Comparison of ENCODE assay signal across 8 cellular contexts in the genomic region with DNA sequence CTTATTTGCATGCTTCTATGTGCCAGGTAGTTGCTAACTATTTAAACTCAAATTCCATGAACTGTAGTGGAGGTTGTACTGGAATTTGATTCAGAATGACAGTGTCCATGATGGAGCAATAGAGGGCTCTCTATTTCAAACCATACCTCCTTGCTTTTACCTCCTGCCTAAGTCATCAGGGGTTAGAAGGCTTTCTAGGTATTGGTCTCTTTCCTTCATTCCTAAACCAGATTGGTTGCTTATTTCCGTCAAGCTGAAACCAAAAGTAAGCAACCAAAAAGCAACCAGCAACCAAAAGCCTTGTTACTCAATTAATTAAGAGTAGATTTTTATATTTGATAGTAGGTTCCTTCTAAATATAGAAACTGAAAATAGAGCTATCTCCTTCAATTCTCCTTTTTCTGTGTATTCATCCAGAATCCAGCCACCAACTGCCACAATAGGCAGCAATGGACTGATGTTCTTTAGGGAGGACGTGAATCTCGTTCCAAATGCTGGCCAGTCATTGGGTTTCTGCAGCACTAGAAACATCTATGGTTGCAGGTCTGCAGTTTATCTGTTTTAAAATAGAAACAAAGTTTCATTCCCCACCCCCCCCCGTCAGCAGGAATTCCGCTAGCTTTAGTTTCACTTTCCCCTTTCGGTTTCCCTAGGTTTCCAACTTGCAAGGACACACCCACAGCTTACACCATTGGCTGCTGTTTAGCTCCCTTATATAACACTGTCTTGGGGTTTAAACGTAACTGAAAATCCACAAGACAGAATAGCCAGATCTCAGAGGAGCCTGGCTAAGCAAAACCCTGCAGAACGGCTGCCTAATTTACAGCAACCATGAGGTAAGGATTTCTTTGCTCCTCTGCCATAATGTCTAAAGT. TPM values are rescaled to one million over a fixed set of nuclear protein-coding genes. Genes with fewer than 3 reads are reported as not detected.
DNase-seq lines count a peak whose midpoint lies in the region; ATAC-seq and TF ChIP-seq lines count a peak whose summit lies in the region.

A gene with protein sequence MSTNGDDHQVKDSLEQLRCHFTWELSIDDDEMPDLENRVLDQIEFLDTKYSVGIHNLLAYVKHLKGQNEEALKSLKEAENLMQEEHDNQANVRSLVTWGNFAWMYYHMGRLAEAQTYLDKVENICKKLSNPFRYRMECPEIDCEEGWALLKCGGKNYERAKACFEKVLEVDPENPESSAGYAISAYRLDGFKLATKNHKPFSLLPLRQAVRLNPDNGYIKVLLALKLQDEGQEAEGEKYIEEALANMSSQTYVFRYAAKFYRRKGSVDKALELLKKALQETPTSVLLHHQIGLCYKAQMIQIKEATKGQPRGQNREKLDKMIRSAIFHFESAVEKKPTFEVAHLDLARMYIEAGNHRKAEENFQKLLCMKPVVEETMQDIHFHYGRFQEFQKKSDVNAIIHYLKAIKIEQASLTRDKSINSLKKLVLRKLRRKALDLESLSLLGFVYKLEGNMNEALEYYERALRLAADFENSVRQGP (plus strand): TSS at position 742 of the 875 bp plus-strand sequence. CDS start 90 bp downstream, at position 832.

- ATAC-seq in GM19035 (IDR thresholded peaks at IDR 0.05; ENCODE audit: unreplicated experiment) (peak; percentile 84), HG03196 (IDR thresholded peaks at IDR 0.05; ENCODE audit: unreplicated experiment) (peak; percentile 72), omental fat pad (ENCODE audit: low FRiP score) (peak; percentile 84)

- CTCF ChIA-PET in PC-9 (lab: Charles Lee): interaction anchor here (0.6 kb wide), 1 partner anchor 449 kb away, joined by 4 read pairs; no protein-coding TSS in a partner anchor

- intact Hi-C loops in PC-9 (cut with micrococcal nuclease; ENCODE audit: unreplicated experiment): no loop called here
- intact Hi-C loops in adrenal gland (cut with DNase I): no loop called here

- DNase-seq in D341Med (ENCODE audit: low spot score): peak; percentile 19
- DNase-seq in PC-9: peak in 1 of 2 experiments; percentile 60
- DNase-seq in adrenal gland: peak; percentile 54 to 90 (median 78)
- DNase-seq in cardiac muscle cell (ENCODE audit: low read depth in 1 of 2, low spot score in 1 of 2): peak; percentile 86 to 92
- no peak for DNase-seq in omental fat pad (ENCODE audit: low spot score)
- no peak for DNase-seq in NCI-H2171 treated with DMSO at 0.1 percent for 48 hours (lab: John Stamatoyannopoulos, UW)

- 1 to 4% (median 1%) methylated on average over 8 of the region's 8 CpGs for WGBS in adrenal gland, 4 donors

- H3K4me3 ChIP-seq in PC-9: peak within 1 kb of the TSS; percentile 56
- peak within 1 kb of the TSS; percentile 38 to 56 (median 52) for H3K4me3 ChIP-seq in adrenal gland
- peak within 1 kb of the TSS; percentile 33 for H3K4me3 ChIP-seq in cardiac muscle cell

- H2AFZ ChIP-seq in PC-9: peak within 1 kb of the TSS; percentile 66

- H3K79me2 ChIP-seq in PC-9 (ENCODE audit: low read depth): no peaks in the 10 kb centered on the region

- no TSS peak for BruUV-seq in PC-9 (replicated peaks; lab: Mats Ljungman, UMichigan)

- H3K27ac ChIP-seq in PC-9: peak within 1 kb of the TSS; percentile 61
- H3K27ac ChIP-seq in adrenal gland: peak within 1 kb of the TSS; percentile 66 to 88 (median 86)
- peak within 1 kb of the TSS; percentile 90 for H3K27ac ChIP-seq in cardiac muscle cell

- H3K4me1 ChIP-seq in PC-9 (replicated peaks; ENCODE audit: insufficient read depth): peaks cover 7% of the 10 kb centered on the region
- peaks cover 17 to 40% of the 10 kb centered on the region in 2 donors for H3K4me1 ChIP-seq in adrenal gland (replicated peaks in 1 of 2)
- H3K4me1 ChIP-seq in cardiac muscle cell (ENCODE audit: low read depth): peaks cover 24% of the 10 kb centered on the region

- POLR2A ChIA-PET in PC-9 (lab: Charles Lee; ENCODE audit: unreplicated experiment): interaction anchor here (0.6 to 1.0 kb wide), 4 partner anchors 69 to 673 kb away, joined by 3 to 11 read pairs (median 4); a partner anchor contains a TSS

- H3F3A ChIP-seq in PC-9 (ENCODE audit: insufficient read depth, low read depth): 0 out of 2 replicates have a peak, but pooled peaks cover 5% of the 10 kb centered on the region

- H3K36me3 ChIP-seq in PC-9 (ENCODE audit: low read depth) (no peaks in the 10 kb centered on the region), adrenal gland (replicated peaks in 1 of 2) (no peaks in the 10 kb centered on the region), cardiac muscle cell (no peaks in the 10 kb centered on the region)

- TF ChIP-seq CTCF in PC-9 (conservative IDR thresholded peaks at IDR 0.05) (no peak), adrenal gland (IDR thresholded peaks at IDR 0.05) (no peak), cardiac muscle cell (IDR thresholded peaks at IDR 0.05; ENCODE audit: low read depth, low read length) (no peak), omental fat pad (IDR thresholded peaks at IDR 0.05) (no peak)

- H3K9me3 ChIP-seq in PC-9 (ENCODE audit: insufficient read depth, low read depth) (no peaks in the 10 kb centered on the region), adrenal gland (replicated peaks in 1 of 3) (no peaks in the 10 kb centered on the region), cardiac muscle cell (ENCODE audit: low read depth) (no peaks in the 10 kb centered on the region)

- peak within 1 kb of the TSS; percentile 76 for H3K4me2 ChIP-seq in PC-9

- no peaks in the 10 kb centered on the region for H3K9me2 ChIP-seq in PC-9 (ENCODE audit: insufficient read depth)

- no peaks in the 10 kb centered on the region for H4K20me1 ChIP-seq in PC-9 (ENCODE audit: insufficient read depth)

- peak; percentile 68 to 90 for TF ChIP-seq POLR2A in adrenal gland (IDR thresholded peaks at IDR 0.05)

- H3K27me3 ChIP-seq in PC-9 (ENCODE audit: insufficient read depth, low read depth): no peaks in the 10 kb centered on the region
- no peaks in the 10 kb centered on the region for H3K27me3 ChIP-seq in adrenal gland
- no peaks in the 10 kb centered on the region for H3K27me3 ChIP-seq in cardiac muscle cell

RNA-seq across cellular contexts. Expression of the gene that starts here (rescaled TPM):
- 3.4 TPM in 2 replicates for total RNA-seq in PC-9 (2021)
- total RNA-seq in adrenal gland: 10 to 100 TPM; 20.9 to 76.3 (median 62.0) TPM
- polyA plus RNA-seq in adrenal gland: 100 to 1,000 TPM in 1 of 3 donors, 10 to 100 TPM in 2; 24.8 to 168 (median 32.8) TPM
- 22.7 and 23.9 TPM in 2 replicates for total RNA-seq in cardiac muscle cell
- 24.4 and 32.8 TPM in 2 replicates for polyA plus RNA-seq in cardiac muscle cell
- 10 to 100 TPM in 2 of 4 donors, 1 to 10 TPM in 2; 8.1 to 30.9 (median 11.6) TPM for total RNA-seq in omental fat pad

Comparison
In these comparisons a context has a peak if more than half of its experiments do, and no peak if none do; other contexts are left out.
1. DNase-seq: peak in D341Med (single experiment), adrenal gland (7 of 7) and cardiac muscle cell (2 of 2); none in omental fat pad (single experiment) and NCI-H2171 treated with DMSO at 0.1 percent for 48 hours (single experiment).
2. Peak in every context shown above with its lines, with median percentiles within 50 percentile points of each other: ATAC-seq, H3K27ac ChIP-seq and H3K4me3 ChIP-seq.